ENCODE assay signal across 19 cellular contexts in genomic region chr5:90949469-90950358, GRCh38.
DNase-seq lines count a peak whose midpoint lies in the region; ATAC-seq and TF ChIP-seq lines count a peak whose summit lies in the region.
"Had no signal": no experiment of that assay in that cellular context is flagged by ENCODE, and none has a peak within 500 bp of the region (broad histone marks: within the 10 kb centered on the region; RNA-seq: fewer than 3 reads in every experiment).

No MANE protein-coding gene starts in this region.

- DNase-seq in HuH-7.5 (ENCODE audit: low spot score): peak; percentile 39
- no peak for DNase-seq in stimulated activated naive B cell treated with anti-CD40 and anti-IgM and Interleukin-4, amounts not matched to agents 10 μg/mL and 1 μg/mL and 100 μg/mL, for 72 hours
- DNase-seq in SK-N-DZ (ENCODE audit: low spot score): no peak
- no peak for DNase-seq in HFFc6
- no peak for DNase-seq in NCI-H1105 treated with DMSO at 0.1 percent for 48 hours (lab: John Stamatoyannopoulos, UW)
- no peak for DNase-seq in A673 (ENCODE audit: low spot score)
- DNase-seq: activated CD4-positive, alpha-beta memory T cell treated with anti-CD3 and anti-CD28 coated beads, Interleukin-2, amount 10 ng/mL, durations not matched to agents 7 days and 5 days; activated effector memory CD4-positive, alpha-beta T cell treated with Interleukin-2 at 50 U/mL for 16 hours; COR-L47; foreskin fibroblast; IMR-90; islet precursor cell; NCI-H1417; NCI-H524; tibial artery had no signal

- H3K9me3 Mint-ChIP-seq in stimulated activated naive B cell treated with anti-CD40 and anti-IgM and Interleukin-4, amounts not matched to agents 10 μg/mL and 1 μg/mL and 100 μg/mL, for 72 hours: peaks cover 0 to 4% of the 10 kb centered on the region in 2 donors
- H3K9me3 Mint-ChIP-seq in HFFc6: no peaks in the 10 kb centered on the region
- H3K9me3 Mint-ChIP-seq: activated CD4-positive, alpha-beta memory T cell treated with anti-CD3 and anti-CD28 coated beads, Interleukin-2, amount 10 ng/mL, durations not matched to agents 7 days and 5 days; T-helper 2 cell treated with Interferon-gamma antibody and Interleukin-4, amounts not matched to agents 5 μg/mL and 100 μg/mL, for 36 hours had no signal

- no peaks in the 10 kb centered on the region for H3K27me3 ChIP-seq in A673 (replicated peaks; ENCODE audit: insufficient read depth, low read depth, low read length, poor library complexity)
- H3K27me3 ChIP-seq: tibial artery had no signal

- H3K36me3 ChIP-seq in A673 (ENCODE audit: insufficient read depth, low read length, poor library complexity, severe bottlenecking): no peaks in the 10 kb centered on the region
- H3K36me3 ChIP-seq: tibial artery had no signal

- H3K4me1 Mint-ChIP-seq in stimulated activated naive B cell treated with anti-CD40 and anti-IgM and Interleukin-4, amounts not matched to agents 10 μg/mL and 1 μg/mL and 100 μg/mL, for 72 hours: no peaks in the 10 kb centered on the region
- no peaks in the 10 kb centered on the region for H3K4me1 Mint-ChIP-seq in HFFc6 (ENCODE audit: low read depth)
- H3K4me1 Mint-ChIP-seq: activated CD4-positive, alpha-beta memory T cell treated with anti-CD3 and anti-CD28 coated beads, Interleukin-2, amount 10 ng/mL, durations not matched to agents 7 days and 5 days had no signal

- POLR2A ChIA-PET in A673 (lab: Charles Lee; ENCODE audit: low non-redundant PET): no interaction called here

- ATAC-seq in GM19351 (IDR thresholded peaks at IDR 0.05; ENCODE audit: unreplicated experiment) (peak; percentile 63), HG02981 (IDR thresholded peaks at IDR 0.05; ENCODE audit: unreplicated experiment) (peak; percentile 96)
- ATAC-seq in stimulated activated naive B cell treated with anti-CD40 and anti-IgM and Interleukin-4, amounts not matched to agents 10 μg/mL and 1 μg/mL and 100 μg/mL, for 72 hours (replicated peaks): peak; percentile 29 to 36

- no peaks in the 10 kb centered on the region for H3K36me3 Mint-ChIP-seq in stimulated activated naive B cell treated with anti-CD40 and anti-IgM and Interleukin-4, amounts not matched to agents 10 μg/mL and 1 μg/mL and 100 μg/mL, for 72 hours
- no peaks in the 10 kb centered on the region for H3K36me3 Mint-ChIP-seq in HFFc6 (ENCODE audit: low read depth)

- TF ChIP-seq CTCF in HFFc6 (IDR thresholded peaks at IDR 0.05) (no peak), A673 (conservative IDR thresholded peaks at IDR 0.05; ENCODE audit: low read depth, low read length) (no peak)

- H3K27me3 Mint-ChIP-seq in stimulated activated naive B cell treated with anti-CD40 and anti-IgM and Interleukin-4, amounts not matched to agents 10 μg/mL and 1 μg/mL and 100 μg/mL, for 72 hours: peaks cover 7 to 17% of the 10 kb centered on the region in 2 donors
- peaks cover 4% of the 10 kb centered on the region; the same call in 1 of the 2 replicates for H3K27me3 Mint-ChIP-seq in HFFc6 (ENCODE audit: insufficient read depth)
- H3K27me3 Mint-ChIP-seq: progenitor cell of endocrine pancreas had no signal

- CTCF ChIA-PET in A673 (lab: Charles Lee): no interaction called here

- no peaks in the 10 kb centered on the region for H3K4me1 ChIP-seq in A673 (ENCODE audit: insufficient read depth, low read length, poor library complexity, severe bottlenecking)
- H3K4me1 ChIP-seq: tibial artery had no signal

- no peak overlapping the region for H3K4me3 Mint-ChIP-seq in stimulated activated naive B cell treated with anti-CD40 and anti-IgM and Interleukin-4, amounts not matched to agents 10 μg/mL and 1 μg/mL and 100 μg/mL, for 72 hours
- H3K4me3 Mint-ChIP-seq in HFFc6: no peak overlapping the region
- H3K4me3 Mint-ChIP-seq: activated CD4-positive, alpha-beta memory T cell treated with anti-CD3 and anti-CD28 coated beads, Interleukin-2, amount 10 ng/mL, durations not matched to agents 7 days and 5 days; T-helper 2 cell treated with Interferon-gamma antibody and Interleukin-4, amounts not matched to agents 5 μg/mL and 100 μg/mL, for 36 hours had no signal

- H3K9me3 ChIP-seq in A673 (ENCODE audit: low read depth, low read length, poor library complexity, severe bottlenecking): no peaks in the 10 kb centered on the region
- H3K9me3 ChIP-seq: tibial artery had no signal

- intact Hi-C loops in A673 (cut with micrococcal nuclease; ENCODE audit: unreplicated experiment): no loop called here

- no peak overlapping the region for H3K27ac Mint-ChIP-seq in stimulated activated naive B cell treated with anti-CD40 and anti-IgM and Interleukin-4, amounts not matched to agents 10 μg/mL and 1 μg/mL and 100 μg/mL, for 72 hours
- H3K27ac Mint-ChIP-seq in HFFc6: no peak overlapping the region
- H3K27ac Mint-ChIP-seq: activated CD4-positive, alpha-beta memory T cell treated with anti-CD3 and anti-CD28 coated beads, Interleukin-2, amount 10 ng/mL, durations not matched to agents 7 days and 5 days; progenitor cell of endocrine pancreas; T-helper 2 cell treated with Interferon-gamma antibody and Interleukin-4, amounts not matched to agents 5 μg/mL and 100 μg/mL, for 36 hours had no signal

- no peak overlapping the region for H3K4me3 ChIP-seq in A673 (ENCODE audit: low read depth, low read length, poor library complexity, severe bottlenecking)
- H3K4me3 ChIP-seq: tibial artery had no signal

- H3K27ac ChIP-seq in A673 (ENCODE audit: low read depth, low read length, poor library complexity, severe bottlenecking): no peak overlapping the region
- H3K27ac ChIP-seq: tibial artery had no signal

- no TSS peak for BruUV-seq in A673 (replicated peaks; lab: Mats Ljungman, UMichigan)

Comparison
In these comparisons a context has a peak if more than half of its experiments do, and no peak if none do; other contexts are left out.
1. ATAC-seq: peak in every context shown above with its lines; median percentile 96 in HG02981; 63 in GM19351; 32 in stimulated activated naive B cell treated with anti-CD40 and anti-IgM and Interleukin-4, amounts not matched to agents 10 μg/mL and 1 μg/mL and 100 μg/mL, for 72 hours.